37 cellular contexts compared by ENCODE assay signal in genomic region chr3:97106652-97106989, GRCh38.
"Had no signal": no experiment of that assay in that cellular context is flagged by ENCODE, and none has a peak within 500 bp of the region (broad histone marks: within the 10 kb centered on the region; RNA-seq: fewer than 3 reads in every experiment).

No MANE protein-coding gene starts in this region.

- H3K27ac Mint-ChIP-seq: activated CD4-positive, alpha-beta memory T cell treated with anti-CD3 and anti-CD28 coated beads, Interleukin-2, amount 10 ng/mL, durations not matched to agents 7 days and 5 days; activated CD4-positive, alpha-beta T cell treated with anti-CD3 and anti-CD28 coated beads for 36 hours; activated CD4-positive, alpha-beta T cell treated with anti-CD3 and anti-CD28 coated beads, Interleukin-2, amount 10 ng/mL, durations not matched to agents 7 days and 5 days; activated CD8-positive, alpha-beta memory T cell treated with anti-CD3 and anti-CD28 coated beads, Interleukin-2, amount 10 ng/mL, durations not matched to agents 7 days and 5 days; activated CD8-positive, alpha-beta T cell treated with anti-CD3 and anti-CD28 coated beads, Interleukin-2, amount 10 ng/mL, durations not matched to agents 7 days and 5 days; activated naive CD4-positive, alpha-beta T cell treated with anti-CD3 and anti-CD28 coated beads, Interleukin-2, amount 10 ng/mL, durations not matched to agents 7 days and 5 days; activated naive CD4-positive, alpha-beta T cell treated with anti-CD3 and anti-CD28 coated beads, Interleukin-2, amount 50 U/mL, for 24 hours; activated naive CD8-positive, alpha-beta T cell; activated naive CD8-positive, alpha-beta T cell treated with anti-CD3 and anti-CD28 coated beads, Interleukin-2, amount 10 ng/mL, durations not matched to agents 7 days and 5 days; activated naive CD8-positive, alpha-beta T cell treated with anti-CD3 and anti-CD28 coated beads, Interleukin-2, amount 50 U/mL, for 24 hours; activated T-cell treated with anti-CD3 and anti-CD28 coated beads, Interleukin-2, amount 50 U/mL, for 24 hours; activated T-helper 2 cell treated with anti-CD3 and anti-CD28 coated beads, Interferon-gamma antibody, Interleukin-2, Interleukin-4, amounts not matched to agents 10 μg/mL and 5 μg/mL and 100 μg/mL, durations not matched to agents 14 hours and 24 hours and 36 hours; brain; T-helper 1 cell treated with Interleukin-12 subunit alpha and Interleukin-12 subunit beta and Interleukin-4 antibody, amounts not matched to agents 30 μg/mL and 1 μg/mL, for 36 hours; T-helper 2 cell treated with Interferon-gamma antibody and Interleukin-4, amounts not matched to agents 5 μg/mL and 100 μg/mL, for 36 hours had no signal

- H3K4me1 ChIP-seq: ascending aorta had no signal

- H3K27me3 Mint-ChIP-seq: activated CD4-positive, alpha-beta memory T cell treated with anti-CD3 and anti-CD28 coated beads, Interleukin-2, amount 10 ng/mL, durations not matched to agents 7 days and 5 days; activated CD4-positive, alpha-beta T cell treated with anti-CD3 and anti-CD28 coated beads for 36 hours; activated CD4-positive, alpha-beta T cell treated with anti-CD3 and anti-CD28 coated beads, Interleukin-2, amount 10 ng/mL, durations not matched to agents 7 days and 5 days; activated CD8-positive, alpha-beta memory T cell treated with anti-CD3 and anti-CD28 coated beads, Interleukin-2, amount 10 ng/mL, durations not matched to agents 7 days and 5 days; activated naive CD4-positive, alpha-beta T cell treated with anti-CD3 and anti-CD28 coated beads, Interleukin-2, amount 10 ng/mL, durations not matched to agents 7 days and 5 days; activated naive CD4-positive, alpha-beta T cell treated with anti-CD3 and anti-CD28 coated beads, Interleukin-2, amount 50 U/mL, for 24 hours; activated naive CD8-positive, alpha-beta T cell; activated naive CD8-positive, alpha-beta T cell treated with anti-CD3 and anti-CD28 coated beads, Interleukin-2, amount 10 ng/mL, durations not matched to agents 7 days and 5 days; activated naive CD8-positive, alpha-beta T cell treated with anti-CD3 and anti-CD28 coated beads, Interleukin-2, amount 50 U/mL, for 24 hours; activated T-cell treated with anti-CD3 and anti-CD28 coated beads, Interleukin-2, amount 50 U/mL, for 24 hours; central memory CD8-positive, alpha-beta T cell had no signal

- H3K27ac ChIP-seq: ascending aorta, cardiac muscle cell, VCaP had no signal

- H3K4me3 ChIP-seq: ascending aorta, cardiac muscle cell had no signal

- H3K9me3 ChIP-seq: ascending aorta had no signal

- H3K9me3 Mint-ChIP-seq: activated naive CD4-positive, alpha-beta T cell treated with anti-CD3 and anti-CD28 coated beads, Interleukin-2, amount 10 ng/mL, durations not matched to agents 7 days and 5 days; activated T-cell treated with anti-CD3 and anti-CD28 coated beads, Interleukin-2, amount 50 U/mL, for 24 hours; activated T-helper 2 cell treated with anti-CD3 and anti-CD28 coated beads, Interferon-gamma antibody, Interleukin-2, Interleukin-4, amounts not matched to agents 10 μg/mL and 5 μg/mL and 100 μg/mL, durations not matched to agents 14 hours and 24 hours and 36 hours; brain; T-helper 1 cell treated with Interleukin-12 subunit alpha and Interleukin-12 subunit beta and Interleukin-4 antibody, amounts not matched to agents 30 μg/mL and 1 μg/mL, for 36 hours; T-helper 2 cell treated with Interferon-gamma antibody and Interleukin-4, amounts not matched to agents 5 μg/mL and 100 μg/mL, for 36 hours had no signal

- DNase-seq: activated CD4-positive, alpha-beta memory T cell treated with anti-CD3 and anti-CD28 coated beads, Interleukin-2, amount 10 ng/mL, durations not matched to agents 7 days and 5 days; activated CD4-positive, alpha-beta T cell treated with anti-CD3 and anti-CD28 coated beads for 1 hour; activated CD4-positive, alpha-beta T cell treated with anti-CD3 and anti-CD28 coated beads for 36 hours; activated CD4-positive, alpha-beta T cell treated with anti-CD3 and anti-CD28 coated beads for 48 hours; activated CD4-positive, alpha-beta T cell treated with anti-CD3 and anti-CD28 coated beads, Interleukin-2, amount 10 ng/mL, durations not matched to agents 7 days and 5 days; activated CD4-positive, alpha-beta T cell treated with anti-CD3 and anti-CD28 coated beads, Interleukin-2, amount 50 U/mL, for 48 hours; activated CD4-positive, CD25-positive, alpha-beta regulatory T cell; activated CD8-positive, alpha-beta memory T cell treated with anti-CD3 and anti-CD28 coated beads for 24 hours; activated CD8-positive, alpha-beta memory T cell treated with anti-CD3 and anti-CD28 coated beads, Interleukin-2, amount 10 ng/mL, durations not matched to agents 7 days and 5 days; activated CD8-positive, alpha-beta memory T cell treated with anti-CD3 and anti-CD28 coated beads, Interleukin-2, amount 50 U/mL, for 48 hours; activated CD8-positive, alpha-beta T cell treated with anti-CD3 and anti-CD28 coated beads, Interleukin-2, amount 10 ng/mL, durations not matched to agents 7 days and 5 days; activated effector memory CD4-positive, alpha-beta T cell treated with Interleukin-2 at 50 U/mL for 16 hours; activated gamma-delta T cell; activated naive CD4-positive, alpha-beta T cell treated with anti-CD3 and anti-CD28 coated beads, Interleukin-2, amount 10 ng/mL, durations not matched to agents 7 days and 5 days; activated naive CD4-positive, alpha-beta T cell treated with Interleukin-2 at 50 U/mL for 16 hours; activated naive CD8-positive, alpha-beta T cell treated with anti-CD3 and anti-CD28 coated beads, Interleukin-2, amount 10 ng/mL, durations not matched to agents 7 days and 5 days; activated naive CD8-positive, alpha-beta T cell treated with anti-CD3 and anti-CD28 coated beads, Interleukin-2, amount 50 U/mL, for 24 hours; activated T-cell treated with anti-CD3 and anti-CD28 coated beads, Interleukin-2, amount 50 U/mL, for 24 hours; activated T-cell treated with anti-CD3 and anti-CD28 coated beads, Interleukin-2, amount 50 U/mL, for 48 hours; amygdala; anterior cingulate cortex; caudate nucleus; cerebellar nuclear complex; T-helper 1 cell; T-helper 2 cell; T-helper 9 cell had no signal

- H3K4me3 Mint-ChIP-seq: activated CD4-positive, alpha-beta memory T cell treated with anti-CD3 and anti-CD28 coated beads, Interleukin-2, amount 10 ng/mL, durations not matched to agents 7 days and 5 days; activated CD4-positive, alpha-beta T cell treated with anti-CD3 and anti-CD28 coated beads for 36 hours; activated CD4-positive, alpha-beta T cell treated with anti-CD3 and anti-CD28 coated beads, Interleukin-2, amount 10 ng/mL, durations not matched to agents 7 days and 5 days; activated CD8-positive, alpha-beta memory T cell treated with anti-CD3 and anti-CD28 coated beads, Interleukin-2, amount 10 ng/mL, durations not matched to agents 7 days and 5 days; activated CD8-positive, alpha-beta T cell treated with anti-CD3 and anti-CD28 coated beads, Interleukin-2, amount 10 ng/mL, durations not matched to agents 7 days and 5 days; activated naive CD4-positive, alpha-beta T cell treated with anti-CD3 and anti-CD28 coated beads, Interleukin-2, amount 10 ng/mL, durations not matched to agents 7 days and 5 days; activated naive CD4-positive, alpha-beta T cell treated with anti-CD3 and anti-CD28 coated beads, Interleukin-2, amount 50 U/mL, for 24 hours; activated naive CD8-positive, alpha-beta T cell; activated naive CD8-positive, alpha-beta T cell treated with anti-CD3 and anti-CD28 coated beads, Interleukin-2, amount 10 ng/mL, durations not matched to agents 7 days and 5 days; activated naive CD8-positive, alpha-beta T cell treated with anti-CD3 and anti-CD28 coated beads, Interleukin-2, amount 50 U/mL, for 24 hours; activated T-cell treated with anti-CD3 and anti-CD28 coated beads, Interleukin-2, amount 50 U/mL, for 24 hours; brain; central memory CD8-positive, alpha-beta T cell; T-helper 1 cell treated with Interleukin-12 subunit alpha and Interleukin-12 subunit beta and Interleukin-4 antibody, amounts not matched to agents 30 μg/mL and 1 μg/mL, for 36 hours; T-helper 2 cell treated with Interferon-gamma antibody and Interleukin-4, amounts not matched to agents 5 μg/mL and 100 μg/mL, for 36 hours had no signal

- ATAC-seq: activated CD4-positive, alpha-beta T cell treated with anti-CD3 and anti-CD28 coated beads for 36 hours; activated CD4-positive, CD25-positive, alpha-beta regulatory T cell treated with anti-CD3 and anti-CD28 coated beads, Interleukin-2, amount 50 U/mL, for 24 hours; activated CD8-positive, alpha-beta memory T cell treated with anti-CD3 and anti-CD28 coated beads, Interleukin-2, amount 10 ng/mL, durations not matched to agents 7 days and 5 days; activated CD8-positive, alpha-beta T cell treated with anti-CD3 and anti-CD28 coated beads, Interleukin-2, amount 10 ng/mL, durations not matched to agents 7 days and 5 days; activated naive CD8-positive, alpha-beta T cell treated with anti-CD3 and anti-CD28 coated beads, Interleukin-2, amount 50 U/mL, for 24 hours had no signal

- H3K4me1 Mint-ChIP-seq: activated CD4-positive, alpha-beta memory T cell treated with anti-CD3 and anti-CD28 coated beads, Interleukin-2, amount 10 ng/mL, durations not matched to agents 7 days and 5 days; activated CD4-positive, alpha-beta T cell treated with anti-CD3 and anti-CD28 coated beads for 36 hours; activated CD4-positive, alpha-beta T cell treated with anti-CD3 and anti-CD28 coated beads, Interleukin-2, amount 10 ng/mL, durations not matched to agents 7 days and 5 days; activated CD8-positive, alpha-beta memory T cell treated with anti-CD3 and anti-CD28 coated beads, Interleukin-2, amount 10 ng/mL, durations not matched to agents 7 days and 5 days; activated naive CD4-positive, alpha-beta T cell treated with anti-CD3 and anti-CD28 coated beads, Interleukin-2, amount 10 ng/mL, durations not matched to agents 7 days and 5 days; activated naive CD4-positive, alpha-beta T cell treated with anti-CD3 and anti-CD28 coated beads, Interleukin-2, amount 50 U/mL, for 24 hours; activated naive CD8-positive, alpha-beta T cell treated with anti-CD3 and anti-CD28 coated beads, Interleukin-2, amount 10 ng/mL, durations not matched to agents 7 days and 5 days; activated naive CD8-positive, alpha-beta T cell treated with anti-CD3 and anti-CD28 coated beads, Interleukin-2, amount 50 U/mL, for 24 hours; brain; central memory CD8-positive, alpha-beta T cell had no signal

- H3K36me3 Mint-ChIP-seq: activated CD8-positive, alpha-beta memory T cell treated with anti-CD3 and anti-CD28 coated beads, Interleukin-2, amount 10 ng/mL, durations not matched to agents 7 days and 5 days; activated naive CD4-positive, alpha-beta T cell treated with anti-CD3 and anti-CD28 coated beads, Interleukin-2, amount 10 ng/mL, durations not matched to agents 7 days and 5 days; activated naive CD4-positive, alpha-beta T cell treated with anti-CD3 and anti-CD28 coated beads, Interleukin-2, amount 50 U/mL, for 24 hours; activated naive CD8-positive, alpha-beta T cell; activated naive CD8-positive, alpha-beta T cell treated with anti-CD3 and anti-CD28 coated beads, Interleukin-2, amount 10 ng/mL, durations not matched to agents 7 days and 5 days; brain had no signal

- H3K27me3 ChIP-seq: ascending aorta, cardiac muscle cell had no signal

- H3K36me3 ChIP-seq: ascending aorta, cardiac muscle cell had no signal
